8 cellular contexts compared by ENCODE assay signal in the genomic region with DNA sequence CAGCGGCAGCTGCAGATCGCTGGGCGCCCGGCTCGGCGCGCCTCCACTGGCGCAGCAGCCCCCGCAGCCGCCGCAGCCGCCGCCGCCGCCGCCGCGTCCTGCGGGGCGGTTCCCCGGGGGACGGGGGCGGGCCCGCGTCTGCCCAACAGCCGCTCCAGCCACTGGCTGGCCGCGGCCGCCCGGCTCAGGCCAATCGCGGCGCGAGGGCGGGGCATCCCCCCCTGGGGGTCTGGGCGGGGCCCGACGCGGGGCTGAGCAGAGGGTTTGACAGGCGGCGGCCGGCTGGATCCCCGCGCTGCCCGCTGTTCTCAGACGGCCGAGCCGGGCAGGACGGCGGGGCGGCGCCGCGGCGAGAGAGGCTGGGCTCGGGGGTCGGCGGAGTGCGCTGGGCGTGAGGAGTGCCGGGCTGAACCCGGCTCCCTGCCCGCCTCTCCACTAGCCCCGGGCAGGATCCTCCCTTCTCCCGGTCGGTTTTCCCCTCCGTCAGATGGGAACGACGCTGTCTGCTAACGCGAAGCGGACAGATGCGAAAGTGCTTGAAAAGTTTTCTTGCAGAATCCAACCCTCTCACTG. TPM values are rescaled to one million over a fixed set of nuclear protein-coding genes. Genes with fewer than 3 reads are reported as not detected.
DNase-seq lines count a peak whose midpoint lies in the region; FAIRE-seq and TF ChIP-seq lines count a peak whose summit lies in the region.

A gene (minus strand): TSS at position 56 of the 573 bp plus-strand sequence. CDS start 1,100 bp downstream, outside the sequence.

- no peaks in the 10 kb centered on the region for H3K36me3 ChIP-seq in ascending aorta
- no peaks in the 10 kb centered on the region for H3K36me3 ChIP-seq in hepatocyte (replicated peaks; ENCODE audit: insufficient read depth, low read depth)

- H3K4me2 ChIP-seq in hepatocyte, result peak within 1 kb of the TSS; percentile 99

- no peak for TF ChIP-seq CTCF in LNCaP clone FGC (IDR thresholded peaks at IDR 0.05; ENCODE audit: control insufficient read depth, extremely low read depth, insufficient read depth)
- TF ChIP-seq CTCF in ascending aorta (IDR thresholded peaks at IDR 0.05), result no peak
- no peak for TF ChIP-seq CTCF in hepatocyte (IDR thresholded peaks at IDR 0.05; ENCODE audit: poor library complexity)

- H3K4me3 ChIP-seq in LNCaP clone FGC (ENCODE audit: low read depth, low read length), result peak within 1 kb of the TSS; percentile 57
- peak within 1 kb of the TSS; percentile 52 to 78 for H3K4me3 ChIP-seq in ascending aorta
- H3K4me3 ChIP-seq in hepatocyte, result peak within 1 kb of the TSS; percentile 64

- FAIRE-seq in H54 (lab: Jason Lieb, UNC), result no peak

- H3K27ac ChIP-seq in ascending aorta (no peak within 1 kb of the TSS), hepatocyte (no peak within 1 kb of the TSS)

- WGBS in hepatocyte (ENCODE audit: low lambda C conversion rate, missing lambda C conversion rate), result 4% methylated on average over 27 of the region's 73 CpGs

- TF ChIP-seq POLR2A in H54 (IDR thresholded peaks at IDR 0.05; ENCODE audit: low read depth, low read length), result 0 out of 2 replicates have a peak, but pooled peaks have one; percentile 19

- no peaks in the 10 kb centered on the region for H3K27me3 ChIP-seq in ascending aorta
- peaks cover 59% of the 10 kb centered on the region for H3K27me3 ChIP-seq in hepatocyte

- H2AFZ ChIP-seq in hepatocyte, result peak within 1 kb of the TSS; percentile 70

- H3K9me3 ChIP-seq in ascending aorta, result no peaks in the 10 kb centered on the region
- H3K9me3 ChIP-seq in hepatocyte (ENCODE audit: low read depth), result no peaks in the 10 kb centered on the region

- H4K20me1 ChIP-seq in hepatocyte (ENCODE audit: insufficient read depth, poor library complexity, severe bottlenecking), result no peaks in the 10 kb centered on the region

- no peaks in the 10 kb centered on the region for H3K79me2 ChIP-seq in hepatocyte

- no peaks in the 10 kb centered on the region for H3K9me2 ChIP-seq in hepatocyte (replicated peaks; ENCODE audit: insufficient read depth)

- intact Hi-C loops in ascending aorta (cut with DNase I), result no loop called here

- peaks cover 10 to 13% of the 10 kb centered on the region in 2 donors for H3K4me1 ChIP-seq in ascending aorta
- peaks cover 18% of the 10 kb centered on the region for H3K4me1 ChIP-seq in hepatocyte (ENCODE audit: insufficient read depth)

- DNase-seq in GM04504 (ENCODE audit: low read depth), result peak; percentile 77
- peak; percentile 92 for DNase-seq in H54 (ENCODE audit: insufficient read length, low spot score)
- peak; percentile 21 for DNase-seq in LNCaP clone FGC (ENCODE audit: low read depth)
- peak; percentile 25 for DNase-seq in SHP77 treated with DMSO at 0.1 percent for 48 hours (lab: John Stamatoyannopoulos, UW)
- peak in 1 of 2 donors; percentile 80 for DNase-seq in ascending aorta (ENCODE audit: low spot score in 2 of 2)
- DNase-seq in hepatocyte (ENCODE audit: low spot score), result peak; percentile 91
- DNase-seq in pulmonary artery endothelial cell (ENCODE audit: low read depth, low spot score), result peak; percentile 40
- no peak for DNase-seq in effector CD4-positive, alpha-beta T cell

RNA-seq across cellular contexts. Expression of the gene that starts here (rescaled TPM):
- total RNA-seq in ascending aorta, result not detected
- total RNA-seq in hepatocyte, result 0.13 and 0.32 TPM in 2 replicates
- polyA plus RNA-seq in hepatocyte, result 1.3 and 1.5 TPM in 2 replicates
- total RNA-seq in pulmonary artery endothelial cell, result not detected in 2 replicates

Comparison
In these comparisons a context has a peak if more than half of its experiments do, and no peak if none do; other contexts are left out.
1. Peak in DNase-seq in pulmonary artery endothelial cell; RNA of the gene not detected or under 1 TPM.